12 cellular contexts compared by ENCODE assay signal in the genomic region with DNA sequence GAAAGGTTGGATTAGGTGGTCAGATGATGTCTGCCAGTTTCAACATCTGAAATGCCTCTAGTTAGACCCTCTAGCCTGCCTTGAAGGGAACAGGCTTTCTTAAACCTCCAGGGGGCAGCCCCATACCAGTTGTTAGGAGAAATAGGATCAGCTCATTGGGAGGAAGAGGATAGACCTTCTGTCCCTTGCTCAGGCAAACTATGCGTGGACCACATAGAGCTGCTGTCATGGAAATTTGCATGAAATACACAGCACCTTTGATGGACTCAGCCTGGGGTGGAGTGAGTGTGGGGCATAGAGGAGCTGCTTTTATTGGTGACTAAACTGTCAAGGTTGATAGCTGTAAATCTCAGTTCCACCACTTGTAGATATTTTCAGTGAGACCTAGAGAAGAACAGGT. TPM values are rescaled to one million over a fixed set of nuclear protein-coding genes. Genes with fewer than 3 reads are reported as not detected.
DNase-seq lines count a peak whose midpoint lies in the region; ATAC-seq and TF ChIP-seq lines count a peak whose summit lies in the region.
"Had no signal": no experiment of that assay in that cellular context is flagged by ENCODE, and none has a peak within 500 bp of the region (broad histone marks: within the 10 kb centered on the region; RNA-seq: fewer than 3 reads in every experiment).

No MANE protein-coding gene starts in this region.

- no peaks in the 10 kb centered on the region for H3K27me3 ChIP-seq in Karpas-422 (ENCODE audit: low read length)
- no peaks in the 10 kb centered on the region for H3K27me3 ChIP-seq in mammary epithelial cell (ENCODE audit: insufficient read depth, low read length)
- H3K27me3 ChIP-seq: tibial artery had no signal

- H3K27ac ChIP-seq in Karpas-422 (ENCODE audit: low read length) (no peak overlapping the region), mammary epithelial cell (ENCODE audit: insufficient read depth, low read depth, low read length) (no peak overlapping the region)
- H3K27ac ChIP-seq: tibial artery had no signal

- H3K9ac ChIP-seq in Karpas-422 (ENCODE audit: low read length) (no peak overlapping the region), mammary epithelial cell (ENCODE audit: insufficient read depth, low read length) (no peak overlapping the region)

- 64% methylated on average over 1 of the region's 1 CpG for WGBS in mammary epithelial cell (ENCODE audit: low coverage, missing lambda C conversion rate)

- peak; percentile 19 to 20 for TF ChIP-seq CTCF in mammary epithelial cell (conservative IDR thresholded peaks at IDR 0.05 in 1 of 2, IDR thresholded peaks at IDR 0.05 in 1 of 2; ENCODE audit: extremely low read depth in 1 of 2, insufficient read depth in 1 of 2, low read depth in 1 of 2, low read length in 2 of 2)

- no peaks in the 10 kb centered on the region for H4K20me1 ChIP-seq in Karpas-422 (ENCODE audit: insufficient read depth, low read depth, low read length)
- H4K20me1 ChIP-seq in mammary epithelial cell (ENCODE audit: insufficient read depth, low read length) = no peaks in the 10 kb centered on the region

- H3K9me2 ChIP-seq in Karpas-422 (replicated peaks; ENCODE audit: insufficient read depth, low read length) = no peaks in the 10 kb centered on the region

- DNase-seq in D341Med (ENCODE audit: low spot score) = peak; percentile 26
- DNase-seq in Karpas-422 = peak; percentile 73
- DNase-seq in mammary epithelial cell = no peak
- DNase-seq in myocyte (ENCODE audit: low read depth) = peak; percentile 61
- no peak for DNase-seq in dermis blood vessel endothelial cell
- no peak for DNase-seq in stimulated activated CD4-positive, alpha-beta T cell treated with anti-CD3 and anti-CD28 coated beads, Interleukin-4, amount 100 ng/mL, for 24 hours
- no peak for DNase-seq in activated CD4-positive, alpha-beta T cell treated with anti-CD3 and anti-CD28 coated beads, Interleukin-2, amount 10 ng/mL, durations not matched to agents 7 days and 5 days
- DNase-seq: KG1, tibial artery had no signal

- H3K4me3 Mint-ChIP-seq in activated CD4-positive, alpha-beta T cell treated with anti-CD3 and anti-CD28 coated beads, Interleukin-2, amount 10 ng/mL, durations not matched to agents 7 days and 5 days = no peak overlapping the region

- CTCF ChIA-PET in mammary epithelial cell (lab: Charles Lee; ENCODE audit: low non-redundant PET) = no interaction called here
- CTCF ChIA-PET in activated CD4-positive, alpha-beta T cell treated with anti-CD3 and anti-CD28 coated beads, Interleukin-2, amount 10 ng/mL, durations not matched to agents 7 days and 5 days (lab: Charles Lee) = no interaction called here

- H3K9me3 ChIP-seq in Karpas-422 (ENCODE audit: low read length) (no peaks in the 10 kb centered on the region), mammary epithelial cell (replicated peaks; ENCODE audit: insufficient read depth, low read length) (no peaks in the 10 kb centered on the region)
- H3K9me3 ChIP-seq: tibial artery had no signal

- dilution Hi-C loops in mammary epithelial cell (cut with HindIII; ENCODE audit: low sequenced_read_pairs) = no loop called here

- no TSS peak for BruUV-seq in mammary epithelial cell (replicated peaks; lab: Mats Ljungman, UMichigan)

- no peaks in the 10 kb centered on the region for H3K9me3 Mint-ChIP-seq in activated CD4-positive, alpha-beta T cell treated with anti-CD3 and anti-CD28 coated beads, Interleukin-2, amount 10 ng/mL, durations not matched to agents 7 days and 5 days

- no peaks in the 10 kb centered on the region for H3K36me3 Mint-ChIP-seq in activated CD4-positive, alpha-beta T cell treated with anti-CD3 and anti-CD28 coated beads, Interleukin-2, amount 10 ng/mL, durations not matched to agents 7 days and 5 days (ENCODE audit: low read depth)

- no peaks in the 10 kb centered on the region for H3K4me1 Mint-ChIP-seq in activated CD4-positive, alpha-beta T cell treated with anti-CD3 and anti-CD28 coated beads, Interleukin-2, amount 10 ng/mL, durations not matched to agents 7 days and 5 days

- no peak overlapping the region for H3K27ac Mint-ChIP-seq in activated CD4-positive, alpha-beta T cell treated with anti-CD3 and anti-CD28 coated beads, Interleukin-2, amount 10 ng/mL, durations not matched to agents 7 days and 5 days

- no peaks in the 10 kb centered on the region for H3K36me3 ChIP-seq in Karpas-422 (ENCODE audit: insufficient read depth, low read length)
- H3K36me3 ChIP-seq in mammary epithelial cell (ENCODE audit: insufficient read depth, low read length) = no peaks in the 10 kb centered on the region
- H3K36me3 ChIP-seq: tibial artery had no signal

- ATAC-seq in GM19467 (IDR thresholded peaks at IDR 0.05; ENCODE audit: unreplicated experiment) = no peak
- ATAC-seq: right cardiac atrium had no signal

- no peaks in the 10 kb centered on the region for H3K27me3 Mint-ChIP-seq in activated CD4-positive, alpha-beta T cell treated with anti-CD3 and anti-CD28 coated beads, Interleukin-2, amount 10 ng/mL, durations not matched to agents 7 days and 5 days

- H3K79me2 ChIP-seq in Karpas-422 (ENCODE audit: low read length) = no peaks in the 10 kb centered on the region
- no peaks in the 10 kb centered on the region for H3K79me2 ChIP-seq in mammary epithelial cell (ENCODE audit: insufficient read depth, low read length)

- intact Hi-C loops in mammary epithelial cell (cut with micrococcal nuclease) = no loop called here

- in situ Hi-C loops in mammary epithelial cell (cut with MboI; ENCODE audit: low sequenced_read_pairs in 2 of 2) = no loop called here

- no peak overlapping the region for H3K4me2 ChIP-seq in Karpas-422 (ENCODE audit: low read depth, low read length, poor library complexity, severe bottlenecking)
- H3K4me2 ChIP-seq in mammary epithelial cell (ENCODE audit: insufficient read depth, low read depth, low read length) = no peak overlapping the region

- H2AFZ ChIP-seq in Karpas-422 (ENCODE audit: low read length) (no peak overlapping the region), mammary epithelial cell (ENCODE audit: low read depth, low read length) (no peak overlapping the region)

- no peaks in the 10 kb centered on the region for H3K4me1 ChIP-seq in Karpas-422 (ENCODE audit: low read length)
- H3K4me1 ChIP-seq in mammary epithelial cell (ENCODE audit: insufficient read depth, low read length) = no peaks in the 10 kb centered on the region
- H3K4me1 ChIP-seq: tibial artery had no signal

- H3K4me3 ChIP-seq in Karpas-422 (ENCODE audit: low read length) (no peak overlapping the region), mammary epithelial cell (replicated peaks in 1 of 3; ENCODE audit: insufficient read depth in 1 of 3, low read depth in 2 of 3, low read length in 3 of 3) (no peak overlapping the region)
- H3K4me3 ChIP-seq: tibial artery had no signal

- POLR2A ChIA-PET in activated CD4-positive, alpha-beta T cell treated with anti-CD3 and anti-CD28 coated beads, Interleukin-2, amount 10 ng/mL, durations not matched to agents 7 days and 5 days (lab: Charles Lee) = no interaction called here

RNA-seq across cellular contexts. Expression of a gene that starts 38.4 kb away (rescaled TPM):
- total RNA-seq in Karpas-422 (2014; rRNA removed; shearing (Covaris generic); ENCODE audit: low replicate concordance) = not detected in 2 replicates
- under 1 TPM in 1 of 2 donors, not detected in 1; 0.33 TPM for total RNA-seq in mammary epithelial cell
- not detected for polyA plus RNA-seq in mammary epithelial cell
- not detected for polyA minus RNA-seq in mammary epithelial cell
- total RNA-seq in myocyte = not detected in 2 replicates
- polyA plus RNA-seq in myocyte (2012) = not detected
- 0.51 TPM in 1 of 2 replicates, not detected in the other for total RNA-seq in dermis blood vessel endothelial cell
- total RNA-seq in activated CD4-positive, alpha-beta T cell treated with anti-CD3 and anti-CD28 coated beads, Interleukin-2, amount 10 ng/mL, durations not matched to agents 7 days and 5 days = not detected
- total RNA-seq: endothelial cell of umbilical vein had no signal
- polyA plus RNA-seq: endothelial cell of umbilical vein had no signal

Comparison
In these comparisons a context has a peak if more than half of its experiments do, and no peak if none do; other contexts are left out.
1. DNase-seq: peak in D341Med (single experiment), Karpas-422 (single experiment) and myocyte (single experiment); none in mammary epithelial cell (single experiment), dermis blood vessel endothelial cell (single experiment), stimulated activated CD4-positive, alpha-beta T cell treated with anti-CD3 and anti-CD28 coated beads, Interleukin-4, amount 100 ng/mL, for 24 hours (single experiment) and activated CD4-positive, alpha-beta T cell treated with anti-CD3 and anti-CD28 coated beads, Interleukin-2, amount 10 ng/mL, durations not matched to agents 7 days and 5 days (single experiment).